8 cellular contexts compared by ENCODE assay signal in genomic region chr1:165129568-165130164, GRCh38.
A peak's percentile ranks its signal among the peaks of the same experiment; 100 is the strongest.
DNase-seq lines count a peak whose midpoint lies in the region; ATAC-seq, FAIRE-seq and TF ChIP-seq lines count a peak whose summit lies in the region.

No MANE protein-coding gene starts in this region.

- no peak overlapping the region for H3K27ac ChIP-seq in H1 (ENCODE audit: low read depth, low read length)

- H3K23me2 ChIP-seq in H1 (ENCODE audit: low read depth, low read length): no peaks in the 10 kb centered on the region

- DNase-seq in EH (ENCODE audit: low read depth) (peak; percentile 44), NAMALWA (ENCODE audit: low spot score) (peak; percentile 82), RPMI8226 (peak; percentile 77), H1 (ENCODE audit: low read depth in 1 of 2, low spot score in 2 of 2) (peak; percentile 53 to 87), mucosa of descending colon (peak in 2 of 3 donors; percentile 59 to 79), SW 1271 (lab: John Stamatoyannopoulos, UW) (no peak)
- DNase-seq in stimulated activated naive CD4-positive, alpha-beta T cell treated with Interleukin-2 at 50 U/mL for 16 hours (lab: John Stamatoyannopoulos, UW): no peak

- H3K4me2 ChIP-seq in H1 (ENCODE audit: insufficient read depth in 1 of 2, low read depth in 2 of 2, low read length in 2 of 2): no peak overlapping the region

- ATAC-seq in GM21825 (IDR thresholded peaks at IDR 0.05; ENCODE audit: unreplicated experiment) (peak; percentile 70), mucosa of descending colon (peak; percentile 60)

- WGBS in H1 (ENCODE audit: extremely low coverage in 1 of 2, insufficient coverage in 1 of 2, insufficient read length in 1 of 2, insufficient replicate concordance in 2 of 2, low coverage in 1 of 2, low lambda C conversion rate in 2 of 2, missing lambda C conversion rate in 1 of 2), 2 experiments: 47% methylated on average over 6 of the region's 6 CpGs; no CpG with 5 or more reads in 1 of the 2 experiments

- H4K8ac ChIP-seq in H1 (ENCODE audit: extremely low read depth, insufficient read depth, low read length): no peak overlapping the region

- H2AK5ac ChIP-seq in H1 (ENCODE audit: low read depth, low read length): no peak overlapping the region

- CTCF ChIA-PET in H1 (lab: Charles Lee; ENCODE audit: partially characterized antibody): interaction anchor here (0.6 to 5.0 kb wide), 31 partner anchors 12 to 968 kb away, joined by 3 to 50 read pairs (median 4); no protein-coding TSS in a partner anchor

- no peak overlapping the region for H3K14ac ChIP-seq in H1 (ENCODE audit: insufficient read length)

- no peak overlapping the region for H2BK12ac ChIP-seq in H1 (ENCODE audit: low read depth, low read length)

- no peaks in the 10 kb centered on the region for H3K79me2 ChIP-seq in H1 (ENCODE audit: control insufficient read depth in 1 of 2, insufficient read depth in 2 of 2, low read length in 2 of 2)

- no peaks in the 10 kb centered on the region for H3K79me1 ChIP-seq in H1 (ENCODE audit: low read depth, low read length)

- no peaks in the 10 kb centered on the region for H4K20me1 ChIP-seq in H1 (replicated peaks in 1 of 2; ENCODE audit: control insufficient read depth in 1 of 2, insufficient read depth in 2 of 2, low read length in 2 of 2)

- POLR2A ChIA-PET in H1 (lab: Charles Lee; ENCODE audit: partially characterized antibody): no interaction called here

- no peak overlapping the region for H2BK120ac ChIP-seq in H1 (replicated peaks; ENCODE audit: low read depth, low read length)

- no peak for TF ChIP-seq POLR2A in H1 (IDR thresholded peaks at IDR 0.05; ENCODE audit: control extremely low read depth in 1 of 2, low read depth in 2 of 2, low read length in 2 of 2)

- no peak overlapping the region for H2BK15ac ChIP-seq in H1 (ENCODE audit: low read length)

- no peak overlapping the region for H2BK20ac ChIP-seq in H1 (ENCODE audit: low read length)

- TF ChIP-seq CTCF in H1 (IDR thresholded peaks at IDR 0.05; ENCODE audit: control extremely low read depth in 1 of 3, insufficient read depth in 1 of 3, low read depth in 1 of 3, low read length in 3 of 3) (peak; percentile 68 to 92 (median 83)), mucosa of descending colon (IDR thresholded peaks at IDR 0.05) (no peak)

- H3K36me3 ChIP-seq in H1 (ENCODE audit: control insufficient read depth in 2 of 4, insufficient read depth in 4 of 4, low read length in 3 of 4): no peaks in the 10 kb centered on the region
- no peaks in the 10 kb centered on the region for H3K36me3 ChIP-seq in mucosa of descending colon (ENCODE audit: low read depth)

- FAIRE-seq in H1 (lab: Jason Lieb, UNC): peak; percentile 87

- no peak overlapping the region for H2AFZ ChIP-seq in H1 (ENCODE audit: low read length)

- no peak overlapping the region for H3K56ac ChIP-seq in H1 (replicated peaks; ENCODE audit: insufficient read length, low read depth, low read length)

- no peaks in the 10 kb centered on the region for H3K27me3 ChIP-seq in H1 (replicated peaks in 1 of 4; ENCODE audit: control insufficient read depth in 3 of 4, extremely low read depth in 1 of 4, insufficient read depth in 3 of 4, low read length in 3 of 4)

- H3K23ac ChIP-seq in H1 (ENCODE audit: insufficient read length): no peak overlapping the region

- H3K4me3 ChIP-seq in H1 (ENCODE audit: extremely low read depth in 1 of 4, insufficient read depth in 2 of 4, low read depth in 3 of 4, low read length in 4 of 4) (no peak overlapping the region), mucosa of descending colon (no peak overlapping the region)

- no peak overlapping the region for H2BK5ac ChIP-seq in H1 (ENCODE audit: low read depth, low read length)

- H3K9me3 ChIP-seq in H1 (ENCODE audit: insufficient read depth in 2 of 2, low read depth in 1 of 2, low read length in 1 of 2): no peaks in the 10 kb centered on the region
- H3K9me3 ChIP-seq in mucosa of descending colon: no peaks in the 10 kb centered on the region

- TF ChIP-seq EP300 in H1 (IDR thresholded peaks at IDR 0.05; ENCODE audit: borderline replicate concordance in 1 of 2, low read depth in 2 of 2, low read length in 2 of 2): no peak

- H4K5ac ChIP-seq in H1 (ENCODE audit: insufficient read length, low read depth, low read length): no peak overlapping the region

- H3K4me1 ChIP-seq in H1 (replicated peaks in 1 of 4; ENCODE audit: control insufficient read depth in 3 of 4, insufficient read depth in 4 of 4, low read length in 3 of 4) (no peaks in the 10 kb centered on the region), mucosa of descending colon (ENCODE audit: low read depth) (no peaks in the 10 kb centered on the region)

- intact Hi-C loops in mucosa of descending colon (cut with DNase I, micrococcal nuclease): no loop called here

- H3K18ac ChIP-seq in H1 (ENCODE audit: extremely low read depth, low read length): no peak overlapping the region

- no peak overlapping the region for H3K4ac ChIP-seq in H1 (replicated peaks; ENCODE audit: insufficient read length, low read depth, low read length)

- no peak overlapping the region for H3K9ac ChIP-seq in H1 (replicated peaks in 1 of 4; ENCODE audit: extremely low read depth in 1 of 4, low read depth in 3 of 4, low read length in 3 of 4)

- no peak overlapping the region for H4K91ac ChIP-seq in H1 (replicated peaks; ENCODE audit: insufficient read length, low read length)

- TF ChIP-seq RAD21 in H1 (IDR thresholded peaks at IDR 0.05 in 1 of 2, conservative IDR thresholded peaks at IDR 0.05 in 1 of 2; ENCODE audit: low read depth in 2 of 2, low read length in 2 of 2): peak; percentile 84 to 86

TF ChIP-seq in H1, 55 proteins besides CTCF, POLR2A, EP300 and RAD21:
- TF ChIP-seq YY1 (IDR thresholded peaks at IDR 0.05; ENCODE audit: low read depth, low read length) (0 out of 2 replicates have a peak, but pooled peaks have one; percentile 38), JUND (IDR thresholded peaks at IDR 0.05; ENCODE audit: low read length) (0 out of 2 replicates have a peak, but pooled peaks have one; percentile 29), CREB1 (IDR thresholded peaks at IDR 0.05) (no peak)

Comparison
In these comparisons a context has a peak if more than half of its experiments do, and no peak if none do; other contexts are left out.
1. DNase-seq: peak in EH (single experiment), NAMALWA (single experiment), RPMI8226 (single experiment), H1 (2 of 2) and mucosa of descending colon (2 of 3); none in SW 1271 (0 of 2) and stimulated activated naive CD4-positive, alpha-beta T cell treated with Interleukin-2 at 50 U/mL for 16 hours (single experiment).